27 cellular contexts compared by ENCODE assay signal in genomic region chr20:45959956-45960630, GRCh38. TPM values are rescaled to one million over a fixed set of nuclear protein-coding genes. Genes with fewer than 3 reads are reported as not detected.
A peak's percentile ranks its signal among the peaks of the same experiment; 100 is the strongest.
DNase-seq lines count a peak whose midpoint lies in the region; ATAC-seq, FAIRE-seq and TF ChIP-seq lines count a peak whose summit lies in the region.
"Had no signal": no experiment of that assay in that cellular context is flagged by ENCODE, and none has a peak within 500 bp of the region (broad histone marks: within the 10 kb centered on the region; RNA-seq: fewer than 3 reads in every experiment).

No MANE protein-coding gene starts in this region.

- H3K27ac Mint-ChIP-seq in endothelial cell (ENCODE audit: unreplicated experiment): no peak overlapping the region
- peak overlapping the region; percentile 63 for H3K27ac Mint-ChIP-seq in stimulated activated effector memory CD8-positive, alpha-beta T cell treated with anti-CD3 and anti-CD28 coated beads, Interleukin-12 subunit alpha, Interleukin-12 subunit beta, amount 100 ng/mL, for 72 hours
- H3K27ac Mint-ChIP-seq: activated CD4-positive, alpha-beta memory T cell treated with anti-CD3 and anti-CD28 coated beads, Interleukin-2, amount 10 ng/mL, durations not matched to agents 7 days and 5 days; CD4-positive, alpha-beta T cell had no signal

- peaks cover 1% of the 10 kb centered on the region for H3K27me3 Mint-ChIP-seq in endothelial cell (ENCODE audit: unreplicated experiment)
- H3K27me3 Mint-ChIP-seq: activated CD4-positive, alpha-beta memory T cell treated with anti-CD3 and anti-CD28 coated beads, Interleukin-2, amount 10 ng/mL, durations not matched to agents 7 days and 5 days; CD4-positive, alpha-beta T cell; naive B cell had no signal

- ATAC-seq in stimulated activated effector memory CD8-positive, alpha-beta T cell treated with anti-CD3 and anti-CD28 coated beads, Interleukin-12 subunit alpha, Interleukin-12 subunit beta, amount 100 ng/mL, for 72 hours: no peak
- ATAC-seq in HG03565 (IDR thresholded peaks at IDR 0.05; ENCODE audit: unreplicated experiment): no peak
- ATAC-seq: activated CD4-positive, CD25-positive, alpha-beta regulatory T cell treated with anti-CD3 and anti-CD28 coated beads, Interleukin-2, amount 50 U/mL, for 24 hours; pancreas; right cardiac atrium had no signal

- H3K36me3 Mint-ChIP-seq in endothelial cell (ENCODE audit: low read depth, unreplicated experiment): peaks cover 41% of the 10 kb centered on the region
- H3K36me3 Mint-ChIP-seq in stimulated activated effector memory CD8-positive, alpha-beta T cell treated with anti-CD3 and anti-CD28 coated beads, Interleukin-12 subunit alpha, Interleukin-12 subunit beta, amount 100 ng/mL, for 72 hours: peaks cover 100% of the 10 kb centered on the region

- TF ChIP-seq POLR2A in GM12891 (IDR thresholded peaks at IDR 0.05; ENCODE audit: low read depth, low read length): 0 out of 2 replicates have a peak, but pooled peaks have one; percentile 42

- FAIRE-seq in GM12891 (lab: Jason Lieb, UNC): no peak
- FAIRE-seq: endometrium, GM19239, pancreas had no signal

- no peak for DNase-seq in GM12891 (ENCODE audit: insufficient read length, low spot score)
- DNase-seq in NCI-H2107 (lab: John Stamatoyannopoulos, UW): peak; percentile 11
- no peak for DNase-seq in endothelial cell (ENCODE audit: low spot score)
- no peak for DNase-seq in stimulated activated effector memory CD8-positive, alpha-beta T cell treated with anti-CD3 and anti-CD28 coated beads, Interleukin-12 subunit alpha, Interleukin-12 subunit beta, amount 100 ng/mL, for 72 hours (ENCODE audit: low spot score in 2 of 2)
- DNase-seq in inferior parietal cortex (ENCODE audit: extremely low spot score): no peak
- DNase-seq in ecto neural progenitor cell (ENCODE audit: low spot score): no peak
- no peak for DNase-seq in Kasumi-1 (lab: John Stamatoyannopoulos, UW)
- DNase-seq: activated CD4-positive, alpha-beta memory T cell treated with anti-CD3 and anti-CD28 coated beads, Interleukin-2, amount 10 ng/mL, durations not matched to agents 7 days and 5 days; activated gamma-delta T cell treated with Interleukin-2 at 50 U/mL for 16 hours; CD4-positive, alpha-beta T cell; DMS153; IMR-90; mesenchymal stem cell; naive B cell; NCI-H1436; NCI-H2227 treated with DMSO at 0.1 percent for 48 hours; NCI-H748 treated with DMSO at 0.1 percent for 48 hours; T-helper 9 cell had no signal

- H3K4me3 Mint-ChIP-seq in endothelial cell (ENCODE audit: unreplicated experiment): peak overlapping the region; percentile 65
- no peak overlapping the region for H3K4me3 Mint-ChIP-seq in stimulated activated effector memory CD8-positive, alpha-beta T cell treated with anti-CD3 and anti-CD28 coated beads, Interleukin-12 subunit alpha, Interleukin-12 subunit beta, amount 100 ng/mL, for 72 hours
- H3K4me3 Mint-ChIP-seq: activated CD4-positive, alpha-beta memory T cell treated with anti-CD3 and anti-CD28 coated beads, Interleukin-2, amount 10 ng/mL, durations not matched to agents 7 days and 5 days; CD4-positive, alpha-beta T cell had no signal

- no peaks in the 10 kb centered on the region for H3K9me3 Mint-ChIP-seq in endothelial cell (ENCODE audit: unreplicated experiment)
- H3K9me3 Mint-ChIP-seq in stimulated activated effector memory CD8-positive, alpha-beta T cell treated with anti-CD3 and anti-CD28 coated beads, Interleukin-12 subunit alpha, Interleukin-12 subunit beta, amount 100 ng/mL, for 72 hours: no peaks in the 10 kb centered on the region
- H3K9me3 Mint-ChIP-seq: activated CD4-positive, alpha-beta memory T cell treated with anti-CD3 and anti-CD28 coated beads, Interleukin-2, amount 10 ng/mL, durations not matched to agents 7 days and 5 days; CD4-positive, alpha-beta T cell had no signal

- H3K4me1 Mint-ChIP-seq in endothelial cell (ENCODE audit: unreplicated experiment): no peaks in the 10 kb centered on the region
- H3K4me1 Mint-ChIP-seq in stimulated activated effector memory CD8-positive, alpha-beta T cell treated with anti-CD3 and anti-CD28 coated beads, Interleukin-12 subunit alpha, Interleukin-12 subunit beta, amount 100 ng/mL, for 72 hours: peaks cover 10% of the 10 kb centered on the region

- no peak for TF ChIP-seq CTCF in endothelial cell (IDR thresholded peaks at IDR 0.05; ENCODE audit: unreplicated experiment)

TF ChIP-seq in GM12891, 5 proteins besides CTCF, POLR2A, EP300 and RAD21:
- 0 out of 2 replicates have a peak, but pooled peaks have one; percentile 37 for TF ChIP-seq POU2F2 (IDR thresholded peaks at IDR 0.05; ENCODE audit: low read depth, low read length)
- TF ChIP-seq SPI1 (IDR thresholded peaks at IDR 0.05; ENCODE audit: low read depth, low read length): no peak

RNA-seq across cellular contexts. Expression of gene ZNF335, which starts 11.9 kb away (rescaled TPM):
- polyA plus RNA-seq in GM12891 (2012; ENCODE audit: low read depth, missing spikeins): 13.5 TPM
- 22.9 TPM for total RNA-seq in endothelial cell (ENCODE audit: unreplicated experiment)

RNA-seq across cellular contexts. Expression of gene PCIF1, which starts 25.6 kb away (rescaled TPM):
- 21.5 TPM for polyA plus RNA-seq in GM12891 (2012; ENCODE audit: low read depth, missing spikeins)
- total RNA-seq in endothelial cell (ENCODE audit: unreplicated experiment): 34.8 TPM

RNA-seq across cellular contexts. Expression of gene PLTP, which starts 48.1 kb away (rescaled TPM):
- 11.5 TPM for polyA plus RNA-seq in GM12891 (2012; ENCODE audit: low read depth, missing spikeins)
- total RNA-seq in endothelial cell (ENCODE audit: unreplicated experiment): 41.3 TPM
- total RNA-seq: CD4-positive, alpha-beta T cell had no signal

RNA-seq across cellular contexts. Expression of gene MMP9, which starts 48.6 kb away (rescaled TPM):
- polyA plus RNA-seq in GM12891 (2012; ENCODE audit: low read depth, missing spikeins): 0.72 TPM
- total RNA-seq in endothelial cell (ENCODE audit: unreplicated experiment): 9.7 TPM
- total RNA-seq: fibroblast of lung, G401, H4 had no signal
- polyA plus RNA-seq: fibroblast of lung had no signal
